Comparison of ENCODE assay signal across 1 cellular context in genomic region chr1:154418898-154419619, GRCh38.
TF ChIP-seq lines count a peak whose summit lies in the region.

No MANE protein-coding gene starts in this region.

TF ChIP-seq in WTC11, 78 proteins besides CTCF, POLR2A, EP300 and RAD21 (continued from another document):
- TF ChIP-seq FOXP4 (CRISPR knock-in tag; IDR thresholded peaks at IDR 0.05) (no peak), ZNF416 (CRISPR knock-in tag; IDR thresholded peaks at IDR 0.05) (no peak), ZNF263 (CRISPR knock-in tag; IDR thresholded peaks at IDR 0.05; ENCODE audit: low read depth) (no peak), ESRRA (CRISPR knock-in tag; IDR thresholded peaks at IDR 0.05; ENCODE audit: borderline replicate concordance) (no peak), HMGA2 (CRISPR knock-in tag; IDR thresholded peaks at IDR 0.05) (no peak), E2F4 (CRISPR knock-in tag; IDR thresholded peaks at IDR 0.05; ENCODE audit: borderline replicate concordance, low read depth) (no peak)
